Comparison of ENCODE assay signal across 8 cellular contexts in genomic region chr19:7829561-7830271, GRCh38.
DNase-seq lines count a peak whose midpoint lies in the region; ATAC-seq and TF ChIP-seq lines count a peak whose summit lies in the region.

EVI5L (plus strand) TSS chr19:7830218; CDS start chr19:7846543, 16,325 bp downstream.

- H3K36me3 ChIP-seq in ACC112 (ENCODE audit: insufficient read depth, low read length), result no peaks in the 10 kb centered on the region

- H3K27ac ChIP-seq in ACC112 (ENCODE audit: low read depth, low read length) (no peak within 1 kb of the TSS), skin epidermis (peak within 1 kb of the TSS in 15 of 21 experiments; percentile 16 to 90 (median 73))

- H3K27me3 ChIP-seq in ACC112 (ENCODE audit: insufficient read depth, low read length), result no peaks in the 10 kb centered on the region

- no peak for TF ChIP-seq CTCF in WI38 (IDR thresholded peaks at IDR 0.05; ENCODE audit: low read depth, low read length)
- no peak for TF ChIP-seq CTCF in cardiac fibroblast (IDR thresholded peaks at IDR 0.05; ENCODE audit: low read depth, low read length)

- H3K4me1 ChIP-seq in ACC112 (ENCODE audit: control insufficient read depth, insufficient read depth, low read length, unreplicated experiment), result peaks cover 4% of the 10 kb centered on the region

- DNase-seq in NCI-H2196 treated with DMSO at 0.1 percent for 48 hours (lab: John Stamatoyannopoulos, UW; ENCODE audit: unreplicated experiment) (peak; percentile 99), cardiac fibroblast (ENCODE audit: low read depth in 2 of 2) (peak; percentile 100), iPS-NIHi11 (ENCODE audit: low spot score) (peak; percentile 99)

- ATAC-seq in GM18870 (IDR thresholded peaks at IDR 0.05; ENCODE audit: unreplicated experiment) (peak; percentile 95), HG03139 (IDR thresholded peaks at IDR 0.05; ENCODE audit: unreplicated experiment) (peak; percentile 84)

- H3K79me2 ChIP-seq in ACC112 (ENCODE audit: control insufficient read depth, insufficient read depth, low read length, unreplicated experiment), result peaks cover 3% of the 10 kb centered on the region

- H2AFZ ChIP-seq in ACC112 (ENCODE audit: low read length, unreplicated experiment), result peak within 1 kb of the TSS; percentile 85

- H3K4me3 ChIP-seq in ACC112 (ENCODE audit: low read depth, low read length) (peak within 1 kb of the TSS; percentile 79), WI38 (ENCODE audit: low read depth, low read length) (peak within 1 kb of the TSS; percentile 64), cardiac fibroblast (replicated peaks in 1 of 2; ENCODE audit: low read depth in 2 of 2, low read length in 2 of 2) (peak within 1 kb of the TSS; percentile 69 to 72), skin epidermis (peak within 1 kb of the TSS; percentile 65 to 87 (median 72))
